Comparison of ENCODE assay signal across 2 cellular contexts in genomic region chr17:60743282-60743681, GRCh38.
A peak's percentile ranks its signal among the peaks of the same experiment; 100 is the strongest.
TF ChIP-seq lines count a peak whose summit lies in the region.

No MANE protein-coding gene starts in this region.

TF ChIP-seq in HEK293T, 16 proteins besides CTCF, POLR2A, EP300 and RAD21:
- 0 out of 2 replicates have a peak, but pooled peaks have one; percentile 22 for TF ChIP-seq ZNF384 (IDR thresholded peaks at IDR 0.05)
- TF ChIP-seq PKNOX1 (IDR thresholded peaks at IDR 0.05): no peak
- TF ChIP-seq ARNT (IDR thresholded peaks at IDR 0.05): no peak
- TF ChIP-seq FOXM1 (IDR thresholded peaks at IDR 0.05; ENCODE audit: borderline replicate concordance): no peak
- no peak for TF ChIP-seq FOXK2 (IDR thresholded peaks at IDR 0.05)
- TF ChIP-seq TARDBP (IDR thresholded peaks at IDR 0.05): no peak
- TF ChIP-seq SP1 (IDR thresholded peaks at IDR 0.05): no peak
- no peak for TF ChIP-seq ELF4 (IDR thresholded peaks at IDR 0.05)
- no peak for TF ChIP-seq CTBP1 (IDR thresholded peaks at IDR 0.05; ENCODE audit: borderline replicate concordance)
TF ChIP-seq in HEK293T: peak in this region for 1.

TF ChIP-seq in K562, 482 proteins besides CTCF, POLR2A, EP300 and RAD21:
- TF ChIP-seq ZBTB40 (IDR thresholded peaks at IDR 0.05): peak; percentile 75
- TF ChIP-seq ZBTB40 (CRISPR knock-in tag; IDR thresholded peaks at IDR 0.05): peak; percentile 65; the same call in 1 of the 2 replicates
- TF ChIP-seq MYBL2 (IDR thresholded peaks at IDR 0.05; ENCODE audit: low read depth): no peak
- TF ChIP-seq MYBL2 (CRISPR knock-in tag; IDR thresholded peaks at IDR 0.05; ENCODE audit: borderline replicate concordance): no peak
- TF ChIP-seq ZBTB11 (CRISPR knock-in tag; IDR thresholded peaks at IDR 0.05): peak in 1 of 3 experiments; percentile 42; a peak in 1 of 6 replicates
- TF ChIP-seq ZNF384 (IDR thresholded peaks at IDR 0.05; ENCODE audit: low read depth, low read length): 0 out of 2 replicates have a peak, but pooled peaks have one; percentile 34
TF ChIP-seq in K562: peak in this region for 3.
